ENCODE assay signal across 10 cellular contexts in genomic region chr2:30240162-30240696, GRCh38. TPM values are rescaled to one million over a fixed set of nuclear protein-coding genes. Genes with fewer than 3 reads are reported as not detected.
DNase-seq lines count a peak whose midpoint lies in the region; ATAC-seq and TF ChIP-seq lines count a peak whose summit lies in the region.
"Had no signal": no experiment of that assay in that cellular context is flagged by ENCODE, and none has a peak within 500 bp of the region (broad histone marks: within the 10 kb centered on the region; RNA-seq: fewer than 3 reads in every experiment).

No MANE protein-coding gene starts in this region.

- H3K9me3 Mint-ChIP-seq in activated naive CD4-positive, alpha-beta T cell treated with anti-CD3 and anti-CD28 coated beads, Interleukin-2, amount 50 U/mL, for 72 hours: peaks cover 0 to 5% of the 10 kb centered on the region in 2 donors

- DNase-seq in HCT116 (ENCODE audit: low read depth, low spot score) (no peak), right atrium auricular region (ENCODE audit: low spot score) (no peak), substantia nigra (lab: John Stamatoyannopoulos, UW) (no peak), NCI-H2227 treated with DMSO at 0.1 percent for 48 hours (lab: John Stamatoyannopoulos, UW) (no peak), NCI-H1930 (lab: John Stamatoyannopoulos, UW) (no peak), KG1 (lab: John Stamatoyannopoulos, UW) (no peak)
- no peak for DNase-seq in activated naive CD4-positive, alpha-beta T cell treated with anti-CD3 and anti-CD28 coated beads, Interleukin-2, amount 50 U/mL, for 72 hours (ENCODE audit: low spot score in 2 of 2)
- DNase-seq: NCI-H2081 had no signal

- H3K4me3 ChIP-seq in HCT116 (replicated peaks in 1 of 2; ENCODE audit: low read depth in 1 of 2, low read length in 2 of 2): no peak overlapping the region
- no peak overlapping the region for H3K4me3 ChIP-seq in right atrium auricular region
- H3K4me3 ChIP-seq in skeletal muscle tissue (ENCODE audit: low read length in 3 of 3): no peak overlapping the region

- H4K20me1 ChIP-seq in HCT116 (ENCODE audit: insufficient read depth): no peaks in the 10 kb centered on the region

- no peak for ATAC-seq in HCT116
- no peak for ATAC-seq in activated naive CD4-positive, alpha-beta T cell treated with anti-CD3 and anti-CD28 coated beads, Interleukin-2, amount 50 U/mL, for 72 hours
- ATAC-seq: activated CD4-positive, CD25-positive, alpha-beta regulatory T cell treated with anti-CD3 and anti-CD28 coated beads, Interleukin-2, amount 50 U/mL, for 24 hours had no signal

- H3K27me3 ChIP-seq in HCT116 (ENCODE audit: insufficient read depth, low read length): no peaks in the 10 kb centered on the region
- H3K27me3 ChIP-seq in right atrium auricular region: no peaks in the 10 kb centered on the region
- H3K27me3 ChIP-seq in skeletal muscle tissue (ENCODE audit: control insufficient read depth in 3 of 3, insufficient read depth in 3 of 3, low read length in 3 of 3): peaks cover 0 to 4% (median 1%) of the 10 kb centered on the region in 3 donors

- peak overlapping the region; percentile 97 for H2AFZ ChIP-seq in HCT116 (ENCODE audit: low read depth, low read length, poor library complexity, severe bottlenecking)

- peaks cover 0 to 8% of the 10 kb centered on the region in 2 experiments; a peak in 1 of 4 replicates for H3K4me1 ChIP-seq in HCT116 (ENCODE audit: control insufficient read depth in 1 of 2, insufficient read depth in 2 of 2, low read length in 2 of 2)
- H3K4me1 ChIP-seq in right atrium auricular region: peaks cover 0 to 39% of the 10 kb centered on the region in 2 donors
- peaks cover 9 to 29% (median 22%) of the 10 kb centered on the region in 3 donors for H3K4me1 ChIP-seq in skeletal muscle tissue (ENCODE audit: control insufficient read depth in 3 of 3, insufficient read depth in 3 of 3, low read length in 3 of 3)

- peaks cover 32 to 64% of the 10 kb centered on the region in 2 donors for H3K36me3 Mint-ChIP-seq in activated naive CD4-positive, alpha-beta T cell treated with anti-CD3 and anti-CD28 coated beads, Interleukin-2, amount 50 U/mL, for 72 hours

- TF ChIP-seq RAD21 in HCT116 (IDR thresholded peaks at IDR 0.05; ENCODE audit: low read depth): no peak

- H3K27ac ChIP-seq in HCT116 (ENCODE audit: low read depth, low read length) (no peak overlapping the region), right atrium auricular region (peak overlapping the region; percentile 28 to 66), skeletal muscle tissue (ENCODE audit: low read depth, low read length) (peak overlapping the region; percentile 36), substantia nigra (ENCODE audit: low read depth, low read length, poor library complexity, severe bottlenecking) (no peak overlapping the region)

- no peaks in the 10 kb centered on the region for H3K79me2 ChIP-seq in HCT116 (ENCODE audit: insufficient read depth, low read length)

- H3K9me3 ChIP-seq in HCT116 (ENCODE audit: control insufficient read depth in 1 of 2, insufficient read depth in 1 of 2, low read depth in 1 of 2, low read length in 2 of 2): no peaks in the 10 kb centered on the region
- H3K9me3 ChIP-seq in right atrium auricular region: no peaks in the 10 kb centered on the region
- H3K9me3 ChIP-seq in skeletal muscle tissue (ENCODE audit: control insufficient read depth in 3 of 3, low read length in 3 of 3): no peaks in the 10 kb centered on the region

- TF ChIP-seq POLR2A in HCT116 (IDR thresholded peaks at IDR 0.05; ENCODE audit: borderline replicate concordance, extremely low read depth, insufficient read depth, insufficient read length): no peak

- intact Hi-C loops in HCT116 (cut with micrococcal nuclease): no loop called here

- BruUV-seq in HCT116 (replicated peaks; lab: Mats Ljungman, UMichigan): no TSS peak

- TF ChIP-seq CTCF in HCT116 (IDR thresholded peaks at IDR 0.05 in 2 of 3, conservative IDR thresholded peaks at IDR 0.05 in 1 of 3; ENCODE audit: borderline replicate concordance in 1 of 3, insufficient read depth in 1 of 3, low read depth in 2 of 3, low read length in 2 of 3) (no peak), right atrium auricular region (IDR thresholded peaks at IDR 0.05) (no peak)

- H3K4me2 ChIP-seq in HCT116 (ENCODE audit: low read length): no peak overlapping the region

- POLR2A ChIA-PET in HCT116 (lab: Charles Lee): no interaction called here

- CTCF ChIA-PET in HCT116 (lab: Charles Lee): no interaction called here

- peak overlapping the region; percentile 45 to 98 for H3K27ac Mint-ChIP-seq in activated naive CD4-positive, alpha-beta T cell treated with anti-CD3 and anti-CD28 coated beads, Interleukin-2, amount 50 U/mL, for 72 hours

- H3K36me3 ChIP-seq in HCT116 (ENCODE audit: control insufficient read depth in 1 of 2, insufficient read depth in 2 of 2, low read length in 2 of 2) (no peaks in the 10 kb centered on the region; a peak in 1 of 4 replicates), right atrium auricular region (no peaks in the 10 kb centered on the region), skeletal muscle tissue (ENCODE audit: control insufficient read depth in 3 of 3, insufficient read depth in 3 of 3, low read length in 3 of 3) (peaks cover 0 to 5% (median 2%) of the 10 kb centered on the region in 3 donors)

- H3K9ac ChIP-seq in HCT116 (ENCODE audit: low read length) (no peak overlapping the region), skeletal muscle tissue (ENCODE audit: low read depth in 1 of 3, low read length in 3 of 3) (no peak overlapping the region)

- RAD21 ChIA-PET in HCT116 (lab: Charles Lee; ENCODE audit: low non-redundant PET in 1 of 2, low total read pairs in 2 of 2, uncharacterized antibody in 2 of 2, unreplicated experiment in 2 of 2): no interaction called here

- H3K9me2 ChIP-seq in HCT116 (ENCODE audit: insufficient read depth): no peaks in the 10 kb centered on the region

TF ChIP-seq in HCT116, 20 proteins besides CTCF, POLR2A, EP300 and RAD21:
- TF ChIP-seq ELF1 (IDR thresholded peaks at IDR 0.05; ENCODE audit: borderline replicate concordance, low read depth) (no peak), SP1 (IDR thresholded peaks at IDR 0.05; ENCODE audit: low read depth) (no peak), ZNF274 (IDR thresholded peaks at IDR 0.05; ENCODE audit: low read depth, low read length) (no peak), REST (IDR thresholded peaks at IDR 0.05; ENCODE audit: low read depth) (no peak), ZFX (IDR thresholded peaks at IDR 0.05) (no peak), SRF (IDR thresholded peaks at IDR 0.05; ENCODE audit: low read depth) (no peak), JUND (IDR thresholded peaks at IDR 0.05) (no peak), YY1 (IDR thresholded peaks at IDR 0.05; ENCODE audit: extremely low read depth, insufficient replicate concordance, low read depth, low read length) (no peak), ATF3 (IDR thresholded peaks at IDR 0.05) (no peak), POLR2AphosphoS5 (IDR thresholded peaks at IDR 0.05; ENCODE audit: low read depth, low read length) (no peak), EZH2 (IDR thresholded peaks at IDR 0.05) (no peak), FOSL1 (IDR thresholded peaks at IDR 0.05; ENCODE audit: low read depth) (no peak), CEBPB (IDR thresholded peaks at IDR 0.05; ENCODE audit: low read depth) (no peak), EGR1 (IDR thresholded peaks at IDR 0.05; ENCODE audit: low read depth) (no peak), EZH2phosphoT487 (IDR thresholded peaks at IDR 0.05; ENCODE audit: borderline replicate concordance) (no peak)
TF ChIP-seq in HCT116: peak in this region for 0.

RNA-seq across cellular contexts. Expression of gene LBH, which starts 8.9 kb away (rescaled TPM):
- total RNA-seq in HCT116 (2021; ENCODE audit: unreplicated experiment) (1.2 TPM), right atrium auricular region (10 to 100 TPM; 18.9 to 54.6 TPM), skeletal muscle tissue (41.2 TPM)
- polyA plus RNA-seq in HCT116 (2012): 0.23 and 0.39 TPM in 2 replicates
- total RNA-seq in activated naive CD4-positive, alpha-beta T cell treated with anti-CD3 and anti-CD28 coated beads, Interleukin-2, amount 50 U/mL, for 72 hours: 10 to 100 TPM; 67.0 to 88.2 TPM

Comparison
In these comparisons a context has a peak if more than half of its experiments do, and no peak if none do; other contexts are left out.
1. H3K27ac ChIP-seq: peak in right atrium auricular region (2 of 2) and skeletal muscle tissue (single experiment); none in HCT116 (single experiment) and substantia nigra (single experiment).